16 cellular contexts compared by ENCODE assay signal in genomic region chr14:102693006-102693755, GRCh38.
A peak's percentile ranks its signal among the peaks of the same experiment; 100 is the strongest.
DNase-seq lines count a peak whose midpoint lies in the region; ATAC-seq, FAIRE-seq and TF ChIP-seq lines count a peak whose summit lies in the region.
"Had no signal": no experiment of that assay in that cellular context is flagged by ENCODE, and none has a peak within 500 bp of the region (broad histone marks: within the 10 kb centered on the region; RNA-seq: fewer than 3 reads in every experiment).

No MANE protein-coding gene starts in this region.

- POLR2A ChIA-PET in activated B cell treated with CpG ODN at 0.5 μM for 24 hours (lab: Charles Lee): interaction anchor here (0.7 kb wide), 2 partner anchors 93 to 279 kb away, joined by 3 to 4 read pairs; no protein-coding TSS in a partner anchor

- no peak overlapping the region for H3K4me3 ChIP-seq in NB4 (ENCODE audit: low read depth, low read length)
- H3K4me3 ChIP-seq: stomach had no signal

- no peak for ATAC-seq in activated B cell treated with CpG ODN at 0.5 μM for 24 hours (ENCODE audit: low read depth)
- ATAC-seq in HG03025 (IDR thresholded peaks at IDR 0.05; ENCODE audit: low FRiP score, unreplicated experiment): no peak
- ATAC-seq: activated CD4-positive, alpha-beta T cell treated with anti-CD3 and anti-CD28 coated beads for 36 hours; activated naive CD8-positive, alpha-beta T cell treated with anti-CD3 and anti-CD28 coated beads, Interleukin-2, amount 50 U/mL, for 24 hours; left lobe of liver had no signal

- intact Hi-C loops in activated B cell treated with CpG ODN at 0.5 μM for 24 hours (cut with micrococcal nuclease): loop anchor here (5.0 kb wide), 3 partner anchors 101 to 494 kb away; partner anchors contain the start of gene RCOR1

- peaks cover 49% of the 10 kb centered on the region for H3K4me1 Mint-ChIP-seq in activated B cell treated with CpG ODN at 0.5 μM for 24 hours
- H3K4me1 Mint-ChIP-seq in mesothelial cell of epicardium: peaks cover 59% of the 10 kb centered on the region

- TF ChIP-seq CTCF in NB4 (IDR thresholded peaks at IDR 0.05; ENCODE audit: low read depth, low read length): no peak
- no peak for TF ChIP-seq CTCF in activated B cell treated with CpG ODN at 0.5 μM for 24 hours (IDR thresholded peaks at IDR 0.05)
- TF ChIP-seq CTCF in mesothelial cell of epicardium (IDR thresholded peaks at IDR 0.05; ENCODE audit: unreplicated experiment): no peak

- H3K9me3 Mint-ChIP-seq in activated B cell treated with CpG ODN at 0.5 μM for 24 hours: no peaks in the 10 kb centered on the region
- no peaks in the 10 kb centered on the region for H3K9me3 Mint-ChIP-seq in mesothelial cell of epicardium
- H3K9me3 Mint-ChIP-seq: activated naive CD8-positive, alpha-beta T cell treated with anti-CD3 and anti-CD28 coated beads, Interleukin-2, amount 50 U/mL, for 24 hours; CD8-positive, alpha-beta memory T cell; IgD-negative memory B cell had no signal

- H3K27ac Mint-ChIP-seq in activated B cell treated with CpG ODN at 0.5 μM for 24 hours: peak overlapping the region; percentile 2
- H3K27ac Mint-ChIP-seq in mesothelial cell of epicardium: peak overlapping the region; percentile 65
- H3K27ac Mint-ChIP-seq: activated CD4-positive, alpha-beta T cell treated with anti-CD3 and anti-CD28 coated beads for 36 hours; activated naive CD8-positive, alpha-beta T cell treated with anti-CD3 and anti-CD28 coated beads, Interleukin-2, amount 50 U/mL, for 24 hours had no signal

- H3K27me3 Mint-ChIP-seq in activated B cell treated with CpG ODN at 0.5 μM for 24 hours (no peaks in the 10 kb centered on the region), mesothelial cell of epicardium (ENCODE audit: low read depth) (no peaks in the 10 kb centered on the region)
- H3K27me3 Mint-ChIP-seq: activated CD4-positive, alpha-beta T cell treated with anti-CD3 and anti-CD28 coated beads for 36 hours; activated naive CD8-positive, alpha-beta T cell treated with anti-CD3 and anti-CD28 coated beads, Interleukin-2, amount 50 U/mL, for 24 hours; CD8-positive, alpha-beta memory T cell; IgD-negative memory B cell had no signal

- FAIRE-seq in RCC 7860 (lab: Jason Lieb, UNC): no peak
- FAIRE-seq: GM19239 had no signal

- H3K4me3 Mint-ChIP-seq in activated B cell treated with CpG ODN at 0.5 μM for 24 hours: no peak overlapping the region
- H3K4me3 Mint-ChIP-seq in mesothelial cell of epicardium: no peak overlapping the region
- H3K4me3 Mint-ChIP-seq: activated CD4-positive, alpha-beta T cell treated with anti-CD3 and anti-CD28 coated beads for 36 hours; activated naive CD8-positive, alpha-beta T cell treated with anti-CD3 and anti-CD28 coated beads, Interleukin-2, amount 50 U/mL, for 24 hours; CD8-positive, alpha-beta memory T cell; IgD-negative memory B cell had no signal

- H3K36me3 Mint-ChIP-seq in activated B cell treated with CpG ODN at 0.5 μM for 24 hours (ENCODE audit: low read depth) (no peaks in the 10 kb centered on the region), mesothelial cell of epicardium (no peaks in the 10 kb centered on the region)
- H3K36me3 Mint-ChIP-seq: IgD-negative memory B cell had no signal

- DNase-seq in DMS 273 (lab: John Stamatoyannopoulos, UW; ENCODE audit: unreplicated experiment) (peak; percentile 35), NB4 (ENCODE audit: low read depth) (peak; percentile 12), activated B cell treated with CpG ODN at 0.5 μM for 24 hours (no peak), mesothelial cell of epicardium (ENCODE audit: low spot score in 2 of 2, unreplicated experiment in 2 of 2) (no peak), MV-4-11 (lab: John Stamatoyannopoulos, UW) (no peak), RCC 7860 (ENCODE audit: low spot score) (no peak)
- no peak for DNase-seq in activated T-cell treated with anti-CD3 and anti-CD28 coated beads, Interleukin-2, amount 50 U/mL, for 48 hours
- DNase-seq: activated CD4-positive, alpha-beta T cell treated with anti-CD3 and anti-CD28 coated beads for 36 hours; activated naive CD8-positive, alpha-beta T cell treated with anti-CD3 and anti-CD28 coated beads, Interleukin-2, amount 50 U/mL, for 24 hours; CD8-positive, alpha-beta memory T cell; NCI-H1694 treated with DMSO at 0.1 percent for 48 hours; stomach had no signal

- CTCF ChIA-PET in activated B cell treated with CpG ODN at 0.5 μM for 24 hours (lab: Charles Lee): interaction anchor here (0.6 to 4.1 kb wide), 28 partner anchors 8 to 599 kb away, joined by 3 to 48 read pairs (median 4); no protein-coding TSS in a partner anchor

- TF ChIP-seq POLR2A in NB4 (IDR thresholded peaks at IDR 0.05; ENCODE audit: extremely low read depth, insufficient read length): no peak

Comparison
In these comparisons a context has a peak if more than half of its experiments do, and no peak if none do; other contexts are left out.
1. DNase-seq: peak in DMS 273 (single experiment) and NB4 (single experiment); none in activated B cell treated with CpG ODN at 0.5 μM for 24 hours (single experiment), mesothelial cell of epicardium (0 of 2), MV-4-11 (single experiment), activated T-cell treated with anti-CD3 and anti-CD28 coated beads, Interleukin-2, amount 50 U/mL, for 48 hours (0 of 2) and RCC 7860 (single experiment).